Comparison of ENCODE assay signal across 11 cellular contexts in the genomic region with DNA sequence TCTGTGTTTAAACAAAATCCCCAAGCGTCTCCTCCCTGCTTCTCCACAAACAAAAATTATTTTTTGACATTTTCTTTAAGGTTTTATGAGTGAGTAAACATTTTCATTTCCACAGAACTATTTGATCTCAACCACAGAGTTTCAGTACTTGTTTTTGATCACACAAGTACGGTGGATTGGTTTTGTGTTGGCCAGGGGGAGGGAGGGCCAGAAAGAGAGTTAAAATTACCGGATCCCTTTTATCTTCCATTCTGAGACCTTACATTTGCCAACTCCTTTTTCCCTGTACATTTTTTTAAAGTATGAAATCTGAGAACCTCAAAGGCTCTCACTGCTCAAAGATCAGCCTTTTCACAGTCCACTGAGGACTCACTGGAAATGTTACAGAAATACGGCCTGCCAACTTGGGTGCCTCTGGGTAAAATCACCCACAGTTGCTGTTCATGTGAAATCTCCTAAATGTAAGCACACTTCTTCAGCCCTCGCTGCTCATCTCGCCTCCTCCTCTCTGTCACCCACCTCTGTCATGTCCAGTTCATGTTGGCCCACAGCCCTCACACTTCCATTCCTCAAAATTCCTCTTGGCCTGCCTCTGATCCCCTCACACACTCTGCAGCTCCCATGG. TPM values are rescaled to one million over a fixed set of nuclear protein-coding genes. Genes with fewer than 3 reads are reported as not detected.
DNase-seq lines count a peak whose midpoint lies in the region; ATAC-seq and TF ChIP-seq lines count a peak whose summit lies in the region.
"Had no signal": no experiment of that assay in that cellular context is flagged by ENCODE, and none has a peak within 500 bp of the region (broad histone marks: within the 10 kb centered on the region; RNA-seq: fewer than 3 reads in every experiment).

No MANE protein-coding gene starts in this region.

- H3K4me1 Mint-ChIP-seq in naive thymus-derived CD8-positive, alpha-beta T cell, result peaks cover 0 to 6% (median 1%) of the 10 kb centered on the region in 4 donors

- no peak overlapping the region for H3K27ac Mint-ChIP-seq in naive thymus-derived CD8-positive, alpha-beta T cell
- H3K27ac Mint-ChIP-seq: activated T-cell treated with anti-CD3 and anti-CD28 coated beads, Interleukin-2, amount 50 U/mL, for 24 hours had no signal

- TF ChIP-seq CTCF in left ventricle myocardium inferior (IDR thresholded peaks at IDR 0.05; ENCODE audit: borderline replicate concordance) (no peak), right atrium auricular region (IDR thresholded peaks at IDR 0.05) (no peak), upper lobe of right lung (IDR thresholded peaks at IDR 0.05) (no peak)

- H3K9me3 ChIP-seq in left ventricle myocardium inferior (replicated peaks) (no peaks in the 10 kb centered on the region), right atrium auricular region (no peaks in the 10 kb centered on the region), upper lobe of right lung (no peaks in the 10 kb centered on the region)
- H3K9me3 ChIP-seq: neutrophil had no signal

- H3K4me3 ChIP-seq in left ventricle myocardium inferior (peak overlapping the region; percentile 73), right atrium auricular region (no peak overlapping the region), upper lobe of right lung (no peak overlapping the region)

- peaks cover 24% of the 10 kb centered on the region for H3K4me1 ChIP-seq in left ventricle myocardium inferior
- H3K4me1 ChIP-seq in right atrium auricular region, result peaks cover 0 to 14% of the 10 kb centered on the region in 2 donors
- H3K4me1 ChIP-seq in upper lobe of right lung, result peaks cover 12% of the 10 kb centered on the region

- no peak overlapping the region for H3K4me3 Mint-ChIP-seq in naive thymus-derived CD8-positive, alpha-beta T cell
- H3K4me3 Mint-ChIP-seq: activated T-cell treated with anti-CD3 and anti-CD28 coated beads, Interleukin-2, amount 50 U/mL, for 24 hours had no signal

- ATAC-seq in HG03342 (IDR thresholded peaks at IDR 0.05; ENCODE audit: unreplicated experiment), result peak; percentile 58
- no peak for ATAC-seq in upper lobe of right lung
- ATAC-seq in naive thymus-derived CD8-positive, alpha-beta T cell, result no peak
- ATAC-seq in HG03097 (IDR thresholded peaks at IDR 0.05; ENCODE audit: low FRiP score, unreplicated experiment), result no peak

- peaks cover 0 to 15% (median 4%) of the 10 kb centered on the region in 5 donors for H3K27me3 Mint-ChIP-seq in naive thymus-derived CD8-positive, alpha-beta T cell

- H3K36me3 ChIP-seq in left ventricle myocardium inferior (no peaks in the 10 kb centered on the region), right atrium auricular region (no peaks in the 10 kb centered on the region), upper lobe of right lung (no peaks in the 10 kb centered on the region)
- H3K36me3 ChIP-seq: neutrophil had no signal

- no peak for DNase-seq in left ventricle myocardium inferior
- DNase-seq in right atrium auricular region (ENCODE audit: low spot score), result no peak
- peak; percentile 14 for DNase-seq in epidermal melanocyte (ENCODE audit: insufficient read length, low spot score)
- DNase-seq in upper lobe of right lung, result no peak
- no peak for DNase-seq in naive thymus-derived CD8-positive, alpha-beta T cell
- DNase-seq in NCI-H524 (lab: John Stamatoyannopoulos, UW), result no peak
- DNase-seq: activated T-cell treated with anti-CD3 and anti-CD28 coated beads, Interleukin-2, amount 50 U/mL, for 24 hours; NCI-H2029 had no signal

- H3K27me3 ChIP-seq in left ventricle myocardium inferior (ENCODE audit: low read depth) (peaks cover 14% of the 10 kb centered on the region), right atrium auricular region (no peaks in the 10 kb centered on the region), upper lobe of right lung (peaks cover 8% of the 10 kb centered on the region)

- H3K9me3 Mint-ChIP-seq in naive thymus-derived CD8-positive, alpha-beta T cell, result no peaks in the 10 kb centered on the region
- H3K9me3 Mint-ChIP-seq: activated T-cell treated with anti-CD3 and anti-CD28 coated beads, Interleukin-2, amount 50 U/mL, for 24 hours had no signal

- H3K27ac ChIP-seq in left ventricle myocardium inferior (replicated peaks) (no peak overlapping the region), right atrium auricular region (no peak overlapping the region), upper lobe of right lung (peak overlapping the region; percentile 17)
- H3K27ac ChIP-seq: neutrophil had no signal

- POLR2A ChIA-PET in naive thymus-derived CD8-positive, alpha-beta T cell (lab: Charles Lee), result no interaction called here

- intact Hi-C loops in left ventricle myocardium inferior (cut with micrococcal nuclease) (no loop called here), upper lobe of right lung (cut with DNase I) (no loop called here)

- no peaks in the 10 kb centered on the region for H3K36me3 Mint-ChIP-seq in naive thymus-derived CD8-positive, alpha-beta T cell

RNA-seq across cellular contexts. Expression of a gene that starts 1.7 kb away (rescaled TPM):
- 48.5 TPM for total RNA-seq in left ventricle myocardium inferior
- 10 to 100 TPM; 18.3 to 24.8 TPM for total RNA-seq in right atrium auricular region
- total RNA-seq in upper lobe of right lung, result 16.4 TPM
- total RNA-seq in naive thymus-derived CD8-positive, alpha-beta T cell, result 1 to 10 TPM; 6.1 to 6.2 TPM
- polyA plus RNA-seq in naive thymus-derived CD8-positive, alpha-beta T cell, result 1 to 10 TPM in 2 of 3 donors, under 1 TPM in 1; 0.23 to 3.1 (median 1.7) TPM

RNA-seq across cellular contexts. Expression of a gene that starts 35.2 kb away (rescaled TPM):
- 13.9 TPM for total RNA-seq in left ventricle myocardium inferior
- 10 to 100 TPM; 13.0 to 13.9 TPM for total RNA-seq in right atrium auricular region
- total RNA-seq in upper lobe of right lung, result 15.4 TPM
- 10 to 100 TPM; 17.5 to 22.3 TPM for total RNA-seq in naive thymus-derived CD8-positive, alpha-beta T cell
- polyA plus RNA-seq in naive thymus-derived CD8-positive, alpha-beta T cell, result 10 to 100 TPM; 28.5 to 35.0 (median 31.7) TPM
